Comparison of ENCODE assay signal across 19 cellular contexts in genomic region chr15:31322486-31322885, GRCh38. TPM values are rescaled to one million over a fixed set of nuclear protein-coding genes. Genes with fewer than 3 reads are reported as not detected.
DNase-seq lines count a peak whose midpoint lies in the region; ATAC-seq and TF ChIP-seq lines count a peak whose summit lies in the region.
"Had no signal": no experiment of that assay in that cellular context is flagged by ENCODE, and none has a peak within 500 bp of the region (broad histone marks: within the 10 kb centered on the region; RNA-seq: fewer than 3 reads in every experiment).

No MANE protein-coding gene starts in this region.

- H3K27me3 Mint-ChIP-seq in CD4-positive, alpha-beta T cell: no peaks in the 10 kb centered on the region
- H3K27me3 Mint-ChIP-seq in stimulated activated memory B cell treated with anti-CD40 and anti-IgM and Interleukin-4, amounts not matched to agents 10 μg/mL and 1 μg/mL and 100 μg/mL, for 72 hours: no peaks in the 10 kb centered on the region
- H3K27me3 Mint-ChIP-seq in activated CD4-positive, alpha-beta T cell treated with anti-CD3 and anti-CD28 coated beads, Interleukin-2, amount 10 ng/mL, durations not matched to agents 24 days and 14 days: no peaks in the 10 kb centered on the region

- peaks cover 8% of the 10 kb centered on the region for H3K36me3 Mint-ChIP-seq in CD4-positive, alpha-beta T cell (ENCODE audit: low read depth)
- no peaks in the 10 kb centered on the region for H3K36me3 Mint-ChIP-seq in stimulated activated memory B cell treated with anti-CD40 and anti-IgM and Interleukin-4, amounts not matched to agents 10 μg/mL and 1 μg/mL and 100 μg/mL, for 72 hours
- peaks cover 4% of the 10 kb centered on the region for H3K36me3 Mint-ChIP-seq in activated CD4-positive, alpha-beta T cell treated with anti-CD3 and anti-CD28 coated beads, Interleukin-2, amount 10 ng/mL, durations not matched to agents 24 days and 14 days (ENCODE audit: low read depth)

- intact Hi-C loops in CD4-positive, alpha-beta T cell (cut with DNase I, micrococcal nuclease): loop anchor here (2.0 to 10.0 kb wide), 3 partner anchors 108 to 552 kb away; partner anchors contain the start of gene OTUD7A (in 1 of the 2)
- intact Hi-C loops in right lobe of liver (cut with DNase I): loop anchor here in 1 of 2 donors (10.0 kb wide), 1 partner anchor 108 kb away; no protein-coding TSS in a partner anchor
- intact Hi-C loops in activated CD4-positive, alpha-beta T cell treated with anti-CD3 and anti-CD28 coated beads, Interleukin-2, amount 10 ng/mL, durations not matched to agents 24 days and 14 days (cut with micrococcal nuclease): no loop called here

- WGBS in right lobe of liver (ENCODE audit: insufficient coverage, low coverage, low lambda C conversion rate, missing lambda C conversion rate): 40% methylated on average over 3 of the region's 5 CpGs

- CTCF ChIA-PET in CD4-positive, alpha-beta T cell (lab: Charles Lee): interaction anchor here (2.3 to 4.8 kb wide), 2 partner anchors 43 to 167 kb away, joined by 7 to 23 read pairs; no protein-coding TSS in a partner anchor

- DNase-seq in CD4-positive, alpha-beta T cell: no peak
- DNase-seq in right lobe of liver (peak in 2 of 3 donors; percentile 15 to 47), WERI-Rb-1 (no peak)
- no peak for DNase-seq in activated CD4-positive, alpha-beta T cell treated with anti-CD3 and anti-CD28 coated beads, Interleukin-2, amount 10 ng/mL, durations not matched to agents 24 days and 14 days
- DNase-seq: DMS153, GDM1, KBM-7, NCI-H1417, NCI-H187, NCI-H2107, NCI-H2227 treated with DMSO at 0.1 percent for 48 hours, NCI-H510A treated with DMSO at 0.1 percent for 48 hours, NCI-H82, SHP77 treated with DMSO at 0.1 percent for 48 hours had no signal

- peak overlapping the region; percentile 96 for H3K27ac Mint-ChIP-seq in CD4-positive, alpha-beta T cell
- H3K27ac Mint-ChIP-seq in stimulated activated memory B cell treated with anti-CD40 and anti-IgM and Interleukin-4, amounts not matched to agents 10 μg/mL and 1 μg/mL and 100 μg/mL, for 72 hours: peak overlapping the region; percentile 98
- H3K27ac Mint-ChIP-seq in activated CD4-positive, alpha-beta T cell treated with anti-CD3 and anti-CD28 coated beads, Interleukin-2, amount 10 ng/mL, durations not matched to agents 24 days and 14 days: no peak overlapping the region

- H3K36me3 ChIP-seq in KOPT-K1 (ENCODE audit: insufficient read depth, low read length): no peaks in the 10 kb centered on the region
- no peaks in the 10 kb centered on the region for H3K36me3 ChIP-seq in right lobe of liver
- H3K36me3 ChIP-seq in WERI-Rb-1: no peaks in the 10 kb centered on the region

- no peak overlapping the region for H3K27ac ChIP-seq in CD4-positive, alpha-beta T cell (ENCODE audit: low read depth, low read length)
- H3K27ac ChIP-seq in KOPT-K1 (ENCODE audit: low read depth, low read length, poor library complexity, severe bottlenecking): peak overlapping the region; percentile 11
- H3K27ac ChIP-seq in right lobe of liver: no peak overlapping the region
- H3K27ac ChIP-seq in WERI-Rb-1: no peak overlapping the region

- no peak overlapping the region for H3K4me3 Mint-ChIP-seq in CD4-positive, alpha-beta T cell
- H3K4me3 Mint-ChIP-seq in stimulated activated memory B cell treated with anti-CD40 and anti-IgM and Interleukin-4, amounts not matched to agents 10 μg/mL and 1 μg/mL and 100 μg/mL, for 72 hours: no peak overlapping the region
- H3K4me3 Mint-ChIP-seq in activated CD4-positive, alpha-beta T cell treated with anti-CD3 and anti-CD28 coated beads, Interleukin-2, amount 10 ng/mL, durations not matched to agents 24 days and 14 days: no peak overlapping the region
- H3K4me3 Mint-ChIP-seq: CD14-positive monocyte had no signal

- H3K4me1 ChIP-seq in right lobe of liver: peaks cover 0 to 19% (median 2%) of the 10 kb centered on the region in 4 donors

- ATAC-seq in CD4-positive, alpha-beta T cell (ENCODE audit: poor library complexity): no peak
- ATAC-seq in right lobe of liver: no peak
- no peak for ATAC-seq in stimulated activated memory B cell treated with anti-CD40 and anti-IgM and Interleukin-4, amounts not matched to agents 10 μg/mL and 1 μg/mL and 100 μg/mL, for 72 hours
- ATAC-seq in GM21381 (IDR thresholded peaks at IDR 0.05; ENCODE audit: unreplicated experiment): no peak
- ATAC-seq: SK-N-SH treated with all-trans-retinoic acid at 6 μM for 48 hours had no signal

- no peak for TF ChIP-seq CTCF in CD4-positive, alpha-beta T cell (IDR thresholded peaks at IDR 0.05)
- TF ChIP-seq CTCF in right lobe of liver (IDR thresholded peaks at IDR 0.05) (no peak), WERI-Rb-1 (IDR thresholded peaks at IDR 0.05; ENCODE audit: low read depth, low read length) (no peak)

- H3K4me1 Mint-ChIP-seq in CD4-positive, alpha-beta T cell (ENCODE audit: low read depth): peaks cover 53% of the 10 kb centered on the region
- H3K4me1 Mint-ChIP-seq in stimulated activated memory B cell treated with anti-CD40 and anti-IgM and Interleukin-4, amounts not matched to agents 10 μg/mL and 1 μg/mL and 100 μg/mL, for 72 hours: peaks cover 45% of the 10 kb centered on the region
- peaks cover 37% of the 10 kb centered on the region for H3K4me1 Mint-ChIP-seq in activated CD4-positive, alpha-beta T cell treated with anti-CD3 and anti-CD28 coated beads, Interleukin-2, amount 10 ng/mL, durations not matched to agents 24 days and 14 days

- POLR2A ChIA-PET in CD4-positive, alpha-beta T cell (lab: Charles Lee): interaction anchor here (9.1 kb wide), 1 partner anchor 57 kb away, joined by 234 read pairs; no protein-coding TSS in a partner anchor

- H3K27me3 ChIP-seq in CD4-positive, alpha-beta T cell (ENCODE audit: control insufficient read depth, insufficient read depth, low read length): no peaks in the 10 kb centered on the region
- H3K27me3 ChIP-seq in right lobe of liver (no peaks in the 10 kb centered on the region), WERI-Rb-1 (ENCODE audit: insufficient read depth, low read depth, severe bottlenecking) (no peaks in the 10 kb centered on the region)

- TF ChIP-seq POLR2A in right lobe of liver (IDR thresholded peaks at IDR 0.05): no peak

- no peaks in the 10 kb centered on the region for H3K9me3 Mint-ChIP-seq in CD4-positive, alpha-beta T cell
- H3K9me3 Mint-ChIP-seq in stimulated activated memory B cell treated with anti-CD40 and anti-IgM and Interleukin-4, amounts not matched to agents 10 μg/mL and 1 μg/mL and 100 μg/mL, for 72 hours: no peaks in the 10 kb centered on the region
- H3K9me3 Mint-ChIP-seq in activated CD4-positive, alpha-beta T cell treated with anti-CD3 and anti-CD28 coated beads, Interleukin-2, amount 10 ng/mL, durations not matched to agents 24 days and 14 days: peaks cover 10% of the 10 kb centered on the region

- H3K4me3 ChIP-seq in right lobe of liver (no peak overlapping the region), WERI-Rb-1 (ENCODE audit: low read depth, low read length) (no peak overlapping the region)

- no peaks in the 10 kb centered on the region for H3K9me3 ChIP-seq in CD4-positive, alpha-beta T cell (ENCODE audit: control insufficient read depth, low read length)
- H3K9me3 ChIP-seq in KOPT-K1 (ENCODE audit: insufficient read depth, low read length, poor library complexity, severe bottlenecking) (peaks cover 4% of the 10 kb centered on the region), right lobe of liver (no peaks in the 10 kb centered on the region), WERI-Rb-1 (ENCODE audit: severe bottlenecking) (peaks cover 5% of the 10 kb centered on the region)

RNA-seq across cellular contexts. Expression of gene KLF13, which starts 4.1 kb away (rescaled TPM):
- total RNA-seq in CD4-positive, alpha-beta T cell: 100 to 1,000 TPM; 284 to 308 TPM
- 10 to 100 TPM; 22.7 to 66.2 (median 28.5) TPM for total RNA-seq in right lobe of liver
- 122 and 135 TPM in 2 replicates for total RNA-seq in activated CD4-positive, alpha-beta T cell treated with anti-CD3 and anti-CD28 coated beads, Interleukin-2, amount 10 ng/mL, durations not matched to agents 24 days and 14 days

Comparison
In these comparisons a context has a peak if more than half of its experiments do, and no peak if none do; other contexts are left out.
1. DNase-seq: peak in right lobe of liver (2 of 3); none in CD4-positive, alpha-beta T cell (0 of 10), activated CD4-positive, alpha-beta T cell treated with anti-CD3 and anti-CD28 coated beads, Interleukin-2, amount 10 ng/mL, durations not matched to agents 24 days and 14 days (single experiment) and WERI-Rb-1 (single experiment).